In genomic region chr17:8173871-8174322, GRCh38 we compare ENCODE assay signal across 8 cellular contexts. TPM values are rescaled to one million over a fixed set of nuclear protein-coding genes. Genes with fewer than 3 reads are reported as not detected.
A peak's percentile ranks its signal among the peaks of the same experiment; 100 is the strongest.
DNase-seq lines count a peak whose midpoint lies in the region; ATAC-seq and TF ChIP-seq lines count a peak whose summit lies in the region.

No MANE protein-coding gene starts in this region.

- H3K27ac ChIP-seq in iPS DF 6.9 (ENCODE audit: low read length): no peak overlapping the region

- peak in 2 of 3 experiments; percentile 35 to 46 for DNase-seq in NCI-H1417 (lab: John Stamatoyannopoulos, UW)
- DNase-seq in NCI-H1417 treated with DMSO at 0.1 percent for 48 hours (lab: John Stamatoyannopoulos, UW): no peak
- no peak for DNase-seq in activated B cell treated with CpG ODN at 0.5 μM for 24 hours
- DNase-seq in iPS DF 6.9 (ENCODE audit: low read depth, low spot score): no peak
- no peak for DNase-seq in NAMALWA (ENCODE audit: low spot score)
- no peak for DNase-seq in activated effector memory CD4-positive, alpha-beta T cell treated with Interleukin-2 at 50 U/mL for 16 hours

- CTCF ChIA-PET in activated B cell treated with CpG ODN at 0.5 μM for 24 hours (lab: Charles Lee): interaction anchor here (1.1 to 1.2 kb wide), 6 partner anchors 12 to 95 kb away, joined by 3 to 5 read pairs (median 4); no protein-coding TSS in a partner anchor

- peaks cover 44% of the 10 kb centered on the region for H3K4me1 Mint-ChIP-seq in activated B cell treated with CpG ODN at 0.5 μM for 24 hours
- peaks cover 58% of the 10 kb centered on the region for H3K4me1 Mint-ChIP-seq in stimulated activated memory B cell treated with anti-CD40 and anti-IgM and Interleukin-4, amounts not matched to agents 10 μg/mL and 1 μg/mL and 100 μg/mL, for 72 hours

- peak overlapping the region; percentile 84 for H3K4me3 Mint-ChIP-seq in activated B cell treated with CpG ODN at 0.5 μM for 24 hours
- H3K4me3 Mint-ChIP-seq in stimulated activated memory B cell treated with anti-CD40 and anti-IgM and Interleukin-4, amounts not matched to agents 10 μg/mL and 1 μg/mL and 100 μg/mL, for 72 hours: peak overlapping the region; percentile 94

- H3K9me3 Mint-ChIP-seq in activated B cell treated with CpG ODN at 0.5 μM for 24 hours: no peaks in the 10 kb centered on the region
- no peaks in the 10 kb centered on the region for H3K9me3 Mint-ChIP-seq in stimulated activated memory B cell treated with anti-CD40 and anti-IgM and Interleukin-4, amounts not matched to agents 10 μg/mL and 1 μg/mL and 100 μg/mL, for 72 hours

- WGBS in iPS DF 6.9 (ENCODE audit: insufficient coverage, insufficient read length): no CpG with 5 or more reads among the region's 14 CpGs

- TF ChIP-seq CTCF in activated B cell treated with CpG ODN at 0.5 μM for 24 hours (IDR thresholded peaks at IDR 0.05): no peak

- no peak for ATAC-seq in activated B cell treated with CpG ODN at 0.5 μM for 24 hours (ENCODE audit: low read depth)
- ATAC-seq in stimulated activated memory B cell treated with anti-CD40 and anti-IgM and Interleukin-4, amounts not matched to agents 10 μg/mL and 1 μg/mL and 100 μg/mL, for 72 hours: no peak
- no peak for ATAC-seq in GM18861 (IDR thresholded peaks at IDR 0.05; ENCODE audit: unreplicated experiment)

- H3K4me3 ChIP-seq in iPS DF 6.9 (ENCODE audit: low read length): peak overlapping the region; percentile 41; the same call in 1 of the 2 replicates

- H3K27me3 Mint-ChIP-seq in activated B cell treated with CpG ODN at 0.5 μM for 24 hours: no peaks in the 10 kb centered on the region
- H3K27me3 Mint-ChIP-seq in stimulated activated memory B cell treated with anti-CD40 and anti-IgM and Interleukin-4, amounts not matched to agents 10 μg/mL and 1 μg/mL and 100 μg/mL, for 72 hours: no peaks in the 10 kb centered on the region

- H3K4me1 ChIP-seq in iPS DF 6.9 (ENCODE audit: control insufficient read depth, insufficient read depth, low read length): peaks cover 5% of the 10 kb centered on the region

- H3K36me3 ChIP-seq in iPS DF 6.9 (ENCODE audit: control insufficient read depth, insufficient read depth, low read length): no peaks in the 10 kb centered on the region

- no peaks in the 10 kb centered on the region for H3K9me3 ChIP-seq in iPS DF 6.9 (ENCODE audit: control insufficient read depth, insufficient read depth, low read length)

- H3K36me3 Mint-ChIP-seq in activated B cell treated with CpG ODN at 0.5 μM for 24 hours (ENCODE audit: low read depth): peaks cover 4% of the 10 kb centered on the region
- no peaks in the 10 kb centered on the region for H3K36me3 Mint-ChIP-seq in stimulated activated memory B cell treated with anti-CD40 and anti-IgM and Interleukin-4, amounts not matched to agents 10 μg/mL and 1 μg/mL and 100 μg/mL, for 72 hours

- peak overlapping the region; percentile 100 for H3K27ac Mint-ChIP-seq in activated B cell treated with CpG ODN at 0.5 μM for 24 hours
- H3K27ac Mint-ChIP-seq in stimulated activated memory B cell treated with anti-CD40 and anti-IgM and Interleukin-4, amounts not matched to agents 10 μg/mL and 1 μg/mL and 100 μg/mL, for 72 hours: peak overlapping the region; percentile 100

- POLR2A ChIA-PET in activated B cell treated with CpG ODN at 0.5 μM for 24 hours (lab: Charles Lee): interaction anchor here (0.6 to 9.2 kb wide), 51 partner anchors 13 to 1151 kb away, joined by 3 to 385 read pairs (median 8); partner anchors contain the start of genes ACAP1, ALOXE3, AURKB and BCL6B

- intact Hi-C loops in activated B cell treated with CpG ODN at 0.5 μM for 24 hours (cut with micrococcal nuclease): loop anchor here (1.0 kb wide), 9 partner anchors 10 to 330 kb away; partner anchors contain the start of genes AURKB and CTC1

- no peaks in the 10 kb centered on the region for H3K27me3 ChIP-seq in iPS DF 6.9 (ENCODE audit: control insufficient read depth, insufficient read depth, low read length)

RNA-seq across cellular contexts. Expression of gene TMEM107, which starts 2.3 kb away (rescaled TPM):
- 17.3 and 20.9 TPM in 2 replicates for total RNA-seq in activated B cell treated with CpG ODN at 0.5 μM for 24 hours

RNA-seq across cellular contexts. Expression of gene VAMP2, which starts 11.1 kb away (rescaled TPM):
- 82.0 and 97.7 TPM in 2 replicates for total RNA-seq in activated B cell treated with CpG ODN at 0.5 μM for 24 hours

RNA-seq across cellular contexts. Expression of gene BORCS6, which starts 16.1 kb away (rescaled TPM):
- total RNA-seq in activated B cell treated with CpG ODN at 0.5 μM for 24 hours: 12.3 and 12.8 TPM in 2 replicates

RNA-seq across cellular contexts. Expression of gene PER1, which starts 21.7 kb away (rescaled TPM):
- 40.7 and 45.0 TPM in 2 replicates for total RNA-seq in activated B cell treated with CpG ODN at 0.5 μM for 24 hours

RNA-seq across cellular contexts. Expression of gene AURKB, which starts 36.5 kb away (rescaled TPM):
- 1.7 and 3.0 TPM in 2 replicates for total RNA-seq in activated B cell treated with CpG ODN at 0.5 μM for 24 hours

Comparison
In these comparisons a context has a peak if more than half of its experiments do, and no peak if none do; other contexts are left out.
1. DNase-seq: peak in NCI-H1417 (2 of 3); none in NCI-H1417 treated with DMSO at 0.1 percent for 48 hours (single experiment), activated B cell treated with CpG ODN at 0.5 μM for 24 hours (single experiment), iPS DF 6.9 (single experiment), NAMALWA (single experiment) and activated effector memory CD4-positive, alpha-beta T cell treated with Interleukin-2 at 50 U/mL for 16 hours (single experiment).